Comparison of ENCODE assay signal across 15 cellular contexts in the genomic region with DNA sequence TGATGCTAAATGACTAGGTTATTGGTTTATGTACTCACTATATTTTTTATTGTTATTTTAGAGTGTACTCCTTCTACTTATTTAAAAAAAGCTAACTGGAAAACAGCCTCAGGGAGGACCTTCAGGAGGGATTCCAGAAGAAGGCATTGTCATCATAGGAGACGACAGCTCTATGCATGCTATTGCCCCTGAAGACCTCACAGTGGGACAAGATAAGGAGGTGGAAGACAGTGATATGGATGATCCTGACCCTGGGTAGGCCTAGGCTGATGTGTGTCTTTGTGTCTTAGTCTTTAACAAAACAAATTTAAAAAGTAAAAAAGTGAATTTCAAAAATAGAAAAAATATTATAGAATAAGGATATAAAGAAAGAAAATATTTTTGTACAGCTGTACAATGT.
"Had no signal": no experiment of that assay in that cellular context is flagged by ENCODE, and none has a peak within 500 bp of the region (broad histone marks: within the 10 kb centered on the region; RNA-seq: fewer than 3 reads in every experiment).

No MANE protein-coding gene starts in this region.

- H3K9me3 Mint-ChIP-seq: effector memory CD8-positive, alpha-beta T cell; naive thymus-derived CD4-positive, alpha-beta T cell; natural killer cell had no signal

- H3K4me3 ChIP-seq: colonic mucosa, esophagus muscularis mucosa, gastroesophageal sphincter, heart left ventricle, hepatocyte, left lung, lower lobe of right lung had no signal

- H3K27ac Mint-ChIP-seq: effector memory CD8-positive, alpha-beta T cell; naive thymus-derived CD4-positive, alpha-beta T cell; natural killer cell had no signal

- H3K4me1 Mint-ChIP-seq: naive thymus-derived CD4-positive, alpha-beta T cell; natural killer cell had no signal

- H3K36me3 Mint-ChIP-seq: naive thymus-derived CD4-positive, alpha-beta T cell; natural killer cell had no signal

- DNase-seq: colonic mucosa; effector CD8-positive, alpha-beta T cell; effector memory CD8-positive, alpha-beta T cell; foreskin keratinocyte; left cardiac atrium; left ventricle myocardium superior; lower lobe of right lung; mesenchymal stem cell; naive thymus-derived CD4-positive, alpha-beta T cell; natural killer cell had no signal

- H3K9me3 ChIP-seq: colonic mucosa, esophagus muscularis mucosa, gastroesophageal sphincter, heart left ventricle, left lung, lower lobe of right lung had no signal

- H3K36me3 ChIP-seq: colonic mucosa had no signal

- H3K4me3 Mint-ChIP-seq: effector memory CD8-positive, alpha-beta T cell; naive thymus-derived CD4-positive, alpha-beta T cell; natural killer cell had no signal

- H3K27ac ChIP-seq: colonic mucosa, foreskin keratinocyte, heart left ventricle, hepatocyte, left lung, lower lobe of right lung had no signal

- H3K27me3 ChIP-seq: colonic mucosa, esophagus muscularis mucosa, foreskin keratinocyte, gastroesophageal sphincter, heart left ventricle, left lung had no signal

- H3K4me2 ChIP-seq: hepatocyte had no signal

- H3K4me1 ChIP-seq: colonic mucosa, gastroesophageal sphincter, left lung, lower lobe of right lung had no signal
